Comparison of ENCODE assay signal across 9 cellular contexts in the genomic region with DNA sequence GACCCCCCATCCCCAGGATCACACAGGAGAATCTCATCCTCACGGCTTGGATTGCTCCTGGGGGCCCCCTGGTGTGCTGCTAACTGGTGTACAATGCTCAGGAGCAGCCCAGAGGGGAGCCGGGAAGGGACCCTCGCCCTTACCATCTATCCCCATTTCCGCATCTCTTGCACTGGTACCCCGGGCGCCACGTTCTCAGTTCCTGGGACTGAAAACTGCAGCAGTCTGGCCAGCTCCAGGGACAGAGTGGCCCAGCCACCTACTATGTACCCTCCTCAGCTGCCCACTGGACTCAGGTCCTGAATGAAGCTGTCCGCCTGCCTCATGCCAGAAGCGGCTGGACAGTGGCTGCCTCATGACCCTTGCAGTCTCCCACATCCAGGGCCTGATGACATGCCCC. TPM values are rescaled to one million over a fixed set of nuclear protein-coding genes. Genes with fewer than 3 reads are reported as not detected.
"Had no signal": no experiment of that assay in that cellular context is flagged by ENCODE, and none has a peak within 500 bp of the region (broad histone marks: within the 10 kb centered on the region; RNA-seq: fewer than 3 reads in every experiment).

No MANE protein-coding gene starts in this region.

- ATAC-seq: GM23338, HepG2 had no signal

- DNase-seq: H9, HCEC 1CT, KBM-7 had no signal

- H3K36me3 Mint-ChIP-seq: IgD-negative memory B cell had no signal

- H2AFZ ChIP-seq: GM23338 had no signal

- FAIRE-seq: H1, H54, HepG2 had no signal

- H3K27ac ChIP-seq: HL-60 had no signal

- H3K4me3 Mint-ChIP-seq: GM23338 had no signal

- H3K4me3 ChIP-seq: GM23338 had no signal

- H3K27ac Mint-ChIP-seq: GM23338, H9, IgD-negative memory B cell had no signal

- H3K4me2 ChIP-seq: GM23338 had no signal

- H3K9me3 Mint-ChIP-seq: GM23338 had no signal

RNA-seq across cellular contexts. Expression of gene SMIM10L2A, which starts 2.7 kb away (rescaled TPM):
- total RNA-seq: HepG2 had no signal
- polyA plus RNA-seq: HepG2 had no signal
